Comparison of ENCODE assay signal across 8 cellular contexts in genomic region chr5:30401479-30402058, GRCh38.
DNase-seq lines count a peak whose midpoint lies in the region; ATAC-seq and TF ChIP-seq lines count a peak whose summit lies in the region.

No MANE protein-coding gene starts in this region.

- H3K4me1 Mint-ChIP-seq in WTC11 (peaks cover 15% of the 10 kb centered on the region), mesothelial cell of epicardium (no peaks in the 10 kb centered on the region)

- H3K27me3 ChIP-seq in DOHH2 (ENCODE audit: control insufficient read depth, low read length) (no peaks in the 10 kb centered on the region), esophagus squamous epithelium (no peaks in the 10 kb centered on the region)

- 27 to 48% methylated on average over 3 of the region's 3 CpGs for WGBS in esophagus squamous epithelium, 2 donors

- TF ChIP-seq POLR2A in NB4 (IDR thresholded peaks at IDR 0.05; ENCODE audit: extremely low read depth, insufficient read length): no peak
- TF ChIP-seq POLR2A in esophagus squamous epithelium (IDR thresholded peaks at IDR 0.05): no peak

- H3K4me3 Mint-ChIP-seq in WTC11 (no peak overlapping the region), mesothelial cell of epicardium (no peak overlapping the region)

- POLR2A ChIA-PET in WTC11 (lab: Charles Lee): no interaction called here

- no peaks in the 10 kb centered on the region for H3K9me3 ChIP-seq in DOHH2 (ENCODE audit: control insufficient read depth, insufficient read depth, low read length)
- no peaks in the 10 kb centered on the region for H3K9me3 ChIP-seq in esophagus squamous epithelium

- H3K36me3 ChIP-seq in DOHH2 (ENCODE audit: control insufficient read depth, low read length) (no peaks in the 10 kb centered on the region), esophagus squamous epithelium (no peaks in the 10 kb centered on the region)

- peak; percentile 84 for ATAC-seq in WTC11
- ATAC-seq in left colon: peak; percentile 54
- ATAC-seq in GM18909 (IDR thresholded peaks at IDR 0.05; ENCODE audit: poor library complexity, unreplicated experiment): no peak

- H3K27ac ChIP-seq in DOHH2 (ENCODE audit: low read depth, low read length): no peak overlapping the region
- no peak overlapping the region for H3K27ac ChIP-seq in esophagus squamous epithelium

- no peaks in the 10 kb centered on the region for H3K9me3 Mint-ChIP-seq in WTC11
- no peaks in the 10 kb centered on the region for H3K9me3 Mint-ChIP-seq in mesothelial cell of epicardium

- TF ChIP-seq CTCF in DOHH2 (IDR thresholded peaks at IDR 0.05; ENCODE audit: low read depth, low read length, poor library complexity, severe bottlenecking): peak; percentile 56
- peak; percentile 47 for TF ChIP-seq CTCF in NB4 (IDR thresholded peaks at IDR 0.05; ENCODE audit: low read depth, low read length)
- TF ChIP-seq CTCF in WTC11 (IDR thresholded peaks at IDR 0.05): peak; percentile 35; the same call in 1 of the 2 replicates
- peak in 1 of 6 experiments; percentile 8 for TF ChIP-seq CTCF in esophagus squamous epithelium (IDR thresholded peaks at IDR 0.05)
- no peak for TF ChIP-seq CTCF in mesothelial cell of epicardium (IDR thresholded peaks at IDR 0.05; ENCODE audit: unreplicated experiment)

- no peak overlapping the region for H3K4me3 ChIP-seq in DOHH2 (ENCODE audit: low read length)
- no peak overlapping the region for H3K4me3 ChIP-seq in NB4 (ENCODE audit: low read depth, low read length)
- H3K4me3 ChIP-seq in esophagus squamous epithelium: no peak overlapping the region

- no peaks in the 10 kb centered on the region for H3K9me2 ChIP-seq in DOHH2 (replicated peaks; ENCODE audit: control insufficient read depth, low read length)

- H3K27ac Mint-ChIP-seq in WTC11 (peak overlapping the region; percentile 87), mesothelial cell of epicardium (no peak overlapping the region)

- no peaks in the 10 kb centered on the region for H3K36me3 Mint-ChIP-seq in WTC11
- no peaks in the 10 kb centered on the region for H3K36me3 Mint-ChIP-seq in mesothelial cell of epicardium

- H3K4me1 ChIP-seq in DOHH2 (ENCODE audit: control insufficient read depth, low read length) (no peaks in the 10 kb centered on the region), esophagus squamous epithelium (no peaks in the 10 kb centered on the region)

- H3F3A ChIP-seq in DOHH2 (ENCODE audit: control insufficient read depth, insufficient read depth): no peaks in the 10 kb centered on the region

- intact Hi-C loops in left colon (cut with DNase I, micrococcal nuclease): no loop called here
- intact Hi-C loops in esophagus squamous epithelium (cut with DNase I): no loop called here

- no peaks in the 10 kb centered on the region for H4K20me1 ChIP-seq in DOHH2 (ENCODE audit: control insufficient read depth, insufficient read depth, low read depth, low read length)

- CTCF ChIA-PET in WTC11 (lab: Charles Lee): interaction anchor here (0.6 to 1.3 kb wide), 7 partner anchors 9 to 869 kb away, joined by 3 to 7 read pairs (median 4); no protein-coding TSS in a partner anchor

- H3K27me3 Mint-ChIP-seq in WTC11 (ENCODE audit: low read depth) (no peaks in the 10 kb centered on the region), mesothelial cell of epicardium (ENCODE audit: low read depth) (no peaks in the 10 kb centered on the region)

- DNase-seq in NB4 (ENCODE audit: low read depth): peak; percentile 52
- DNase-seq in WTC11 (ENCODE audit: low spot score): peak; percentile 76
- peak in 1 of 2 donors; percentile 59 for DNase-seq in left colon
- no peak for DNase-seq in NCI-H2227 treated with DMSO at 0.1 percent for 48 hours (lab: John Stamatoyannopoulos, UW)
- no peak for DNase-seq in esophagus squamous epithelium (lab: John Stamatoyannopoulos, UW)
- DNase-seq in mesothelial cell of epicardium (ENCODE audit: low spot score in 2 of 2, unreplicated experiment in 2 of 2): no peak

- no peaks in the 10 kb centered on the region for H3K79me2 ChIP-seq in DOHH2 (ENCODE audit: control insufficient read depth, low read length)

- H3K4me2 ChIP-seq in DOHH2 (ENCODE audit: low read length): no peak overlapping the region

TF ChIP-seq in WTC11, 78 proteins besides CTCF, POLR2A, EP300 and RAD21 (continues in another document):
- TF ChIP-seq TP53 (CRISPR knock-in tag; IDR thresholded peaks at IDR 0.05) (no peak), PRDM15 (CRISPR knock-in tag; IDR thresholded peaks at IDR 0.05) (no peak), ZNF263 (CRISPR knock-in tag; IDR thresholded peaks at IDR 0.05; ENCODE audit: low read depth) (no peak), FOXK1 (CRISPR knock-in tag; IDR thresholded peaks at IDR 0.05) (no peak), CBFB (CRISPR knock-in tag; IDR thresholded peaks at IDR 0.05; ENCODE audit: low read depth) (no peak), E2F4 (CRISPR knock-in tag; IDR thresholded peaks at IDR 0.05; ENCODE audit: borderline replicate concordance, low read depth) (no peak), MYBL2 (CRISPR knock-in tag; IDR thresholded peaks at IDR 0.05) (no peak), ZNF281 (CRISPR knock-in tag; IDR thresholded peaks at IDR 0.05) (no peak), TEAD4 (CRISPR knock-in tag; IDR thresholded peaks at IDR 0.05) (no peak), FOXJ3 (CRISPR knock-in tag; IDR thresholded peaks at IDR 0.05; ENCODE audit: borderline replicate concordance) (no peak), E2F1 (CRISPR knock-in tag; IDR thresholded peaks at IDR 0.05) (no peak), SOX15 (CRISPR knock-in tag; IDR thresholded peaks at IDR 0.05) (no peak)

Comparison
In these comparisons a context has a peak if more than half of its experiments do, and no peak if none do; other contexts are left out.
1. DNase-seq: peak in NB4 (single experiment) and WTC11 (single experiment); none in NCI-H2227 treated with DMSO at 0.1 percent for 48 hours (single experiment), esophagus squamous epithelium (single experiment) and mesothelial cell of epicardium (0 of 2).